In the genomic region with DNA sequence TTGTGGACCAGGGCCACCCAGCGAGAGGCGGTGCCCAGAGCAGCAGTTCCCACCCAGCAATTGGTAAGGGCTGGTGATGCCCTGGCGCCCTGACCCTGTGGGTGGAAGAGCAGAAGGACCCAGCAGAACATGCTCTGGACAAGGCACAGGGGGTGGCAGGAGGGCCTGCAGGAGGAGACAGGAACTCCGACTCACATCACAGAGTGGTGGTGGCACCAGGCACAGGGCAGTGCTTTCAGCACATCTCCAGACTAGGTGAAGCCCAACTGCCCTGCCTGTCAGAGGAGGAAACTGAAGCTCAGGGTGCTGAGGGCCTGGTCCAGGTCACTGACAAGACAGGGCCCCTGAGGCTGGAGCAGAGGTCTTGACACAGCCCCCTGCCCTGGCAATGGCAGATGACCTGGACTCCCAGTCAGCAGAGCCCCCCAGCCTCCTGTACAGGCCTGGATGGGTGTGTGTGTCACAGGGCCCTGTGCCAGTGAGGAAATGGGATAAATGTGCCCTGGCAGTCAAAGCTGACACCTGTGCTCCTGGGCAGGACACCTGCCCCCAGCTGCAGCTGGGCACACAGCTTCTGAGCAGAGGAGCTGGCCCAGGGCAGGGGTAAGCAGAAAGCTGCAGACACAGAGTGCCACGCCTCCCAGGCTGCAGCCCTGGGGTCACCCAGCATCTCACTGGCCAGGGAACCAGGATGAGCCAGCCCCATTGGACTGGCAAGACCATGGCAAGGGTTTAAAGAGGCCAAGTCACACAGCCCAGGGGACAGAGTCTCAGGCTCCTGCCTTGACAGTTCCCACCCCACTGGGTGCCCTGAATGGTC, we compare ENCODE assay signal across 18 cellular contexts. TPM values are rescaled to one million over a fixed set of nuclear protein-coding genes. Genes with fewer than 3 reads are reported as not detected.
DNase-seq lines count a peak whose midpoint lies in the region; ATAC-seq and TF ChIP-seq lines count a peak whose summit lies in the region.
"Had no signal": no experiment of that assay in that cellular context is flagged by ENCODE, and none has a peak within 500 bp of the region (broad histone marks: within the 10 kb centered on the region; RNA-seq: fewer than 3 reads in every experiment).

No MANE protein-coding gene starts in this region.

- H3K27me3 ChIP-seq in left lung (no peaks in the 10 kb centered on the region), spleen (replicated peaks in 1 of 7) (peaks cover 0 to 4% (median 0%) of the 10 kb centered on the region in 7 donors), brain microvascular endothelial cell (replicated peaks) (no peaks in the 10 kb centered on the region)

- H3K9me3 ChIP-seq in left lung (no peaks in the 10 kb centered on the region), spleen (no peaks in the 10 kb centered on the region)

- ATAC-seq in activated CD4-positive, CD25-positive, alpha-beta regulatory T cell treated with anti-CD3 and anti-CD28 coated beads, Interleukin-2, amount 50 U/mL, for 24 hours, result no peak
- ATAC-seq in left lung (no peak), GM21717 (IDR thresholded peaks at IDR 0.05; ENCODE audit: unreplicated experiment) (no peak)

- no peak for TF ChIP-seq POLR2A in spleen (IDR thresholded peaks at IDR 0.05)

- no peak overlapping the region for H3K27ac ChIP-seq in left lung
- H3K27ac ChIP-seq in spleen, result no peak overlapping the region
- H3K27ac ChIP-seq in brain microvascular endothelial cell, result no peak overlapping the region
- H3K27ac ChIP-seq: thoracic aorta had no signal

- in situ Hi-C loops in brain microvascular endothelial cell (cut with HindIII; ENCODE audit: low pct_ligation_motif_present, low sequenced_read_pairs), result no loop called here

- peak; percentile 22 for DNase-seq in activated CD4-positive, CD25-positive, alpha-beta regulatory T cell treated with anti-CD3 and anti-CD28 coated beads, Interleukin-2, amount 50 U/mL, for 72 hours
- DNase-seq in NCI-H2196 treated with DMSO at 0.1 percent for 48 hours (lab: John Stamatoyannopoulos, UW; ENCODE audit: unreplicated experiment), result peak; percentile 40
- peak; percentile 27 to 56 for DNase-seq in left lung
- peak; percentile 66 for DNase-seq in spleen
- DNase-seq in kidney tubule cell (ENCODE audit: low spot score), result no peak
- no peak for DNase-seq in brain microvascular endothelial cell
- DNase-seq: activated naive CD4-positive, alpha-beta T cell treated with anti-CD3 and anti-CD28 coated beads, Interleukin-2, amount 10 ng/mL, durations not matched to agents 7 days and 5 days; NCI-H1694; NCI-H510A had no signal

- H3K36me3 ChIP-seq in left lung (peaks cover 0 to 12% of the 10 kb centered on the region in 2 donors), spleen (no peaks in the 10 kb centered on the region), brain microvascular endothelial cell (replicated peaks) (no peaks in the 10 kb centered on the region)

- intact Hi-C loops in left lung (cut with DNase I), result no loop called here
- intact Hi-C loops in spleen (cut with DNase I; ENCODE audit: low total_unique reads), result no loop called here

- WGBS in spleen, 5 donors, result 80 to 96% (median 92%) methylated on average over 2 to 5 of the region's 5 CpGs

- TF ChIP-seq CTCF in left lung (IDR thresholded peaks at IDR 0.05) (no peak), spleen (IDR thresholded peaks at IDR 0.05 in 8 of 11, conservative IDR thresholded peaks at IDR 0.05 in 3 of 11) (no peak), brain microvascular endothelial cell (IDR thresholded peaks at IDR 0.05; ENCODE audit: low read depth, low read length, missing control alignments) (no peak)

- H3K4me1 ChIP-seq in left lung, result peaks cover 0 to 6% of the 10 kb centered on the region in 2 donors
- no peaks in the 10 kb centered on the region for H3K4me1 ChIP-seq in spleen

- no peak overlapping the region for H3K4me3 ChIP-seq in left lung
- H3K4me3 ChIP-seq in spleen, result no peak overlapping the region
- no peak overlapping the region for H3K4me3 ChIP-seq in brain microvascular endothelial cell (ENCODE audit: low read depth, low read length)
- H3K4me3 ChIP-seq: thoracic aorta had no signal

RNA-seq across cellular contexts. Expression of a gene that starts 11.4 kb away (rescaled TPM):
- total RNA-seq in left lung (10 to 100 TPM; 12.8 to 14.8 TPM), spleen (1 to 10 TPM in 6 of 7 donors, under 1 TPM in 1; 0.57 to 9.5 (median 4.8) TPM)
- polyA plus RNA-seq in spleen, result 1 to 10 TPM in 2 of 3 donors, under 1 TPM in 1; 0.63 to 3.1 (median 2.4) TPM
- polyA plus RNA-seq: CD14-positive monocyte had no signal

RNA-seq across cellular contexts. Expression of a gene that starts 48.9 kb away (rescaled TPM):
- total RNA-seq in left lung, result 1 to 10 TPM in 1 of 2 donors, not detected in 1; 8.2 TPM
- not detected for total RNA-seq in spleen
- polyA plus RNA-seq in spleen, result not detected
- total RNA-seq: A172, Daoy, fibroblast of lung, OCI-LY7, pulmonary artery endothelial cell, thoracic aorta had no signal
- polyA plus RNA-seq: CD14-positive monocyte, fibroblast of lung had no signal

Comparison
In these comparisons a context has a peak if more than half of its experiments do, and no peak if none do; other contexts are left out.
1. DNase-seq: peak in activated CD4-positive, CD25-positive, alpha-beta regulatory T cell treated with anti-CD3 and anti-CD28 coated beads, Interleukin-2, amount 50 U/mL, for 72 hours (single experiment), NCI-H2196 treated with DMSO at 0.1 percent for 48 hours (single experiment), left lung (2 of 2) and spleen (single experiment); none in kidney tubule cell (single experiment) and brain microvascular endothelial cell (single experiment).